Comparison of ENCODE assay signal across 8 cellular contexts in the genomic region with DNA sequence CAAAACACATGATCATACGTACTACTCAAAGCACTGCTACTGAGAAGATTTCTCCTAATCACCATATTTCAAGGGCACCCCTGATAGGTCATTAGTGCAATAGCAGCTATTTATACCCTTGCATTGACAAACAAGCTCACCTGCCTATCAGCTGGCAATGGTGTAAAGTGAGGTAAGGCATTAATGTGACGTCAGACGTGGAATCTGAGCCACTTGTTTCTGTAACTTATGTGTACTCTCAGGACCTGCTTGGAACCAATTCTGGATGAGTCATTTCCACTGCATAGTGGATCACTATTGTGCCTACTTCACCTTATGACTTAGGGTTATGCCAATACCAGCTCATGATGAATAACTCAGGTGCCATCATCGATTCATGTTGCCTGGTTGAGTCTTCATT.
"Had no signal": no experiment of that assay in that cellular context is flagged by ENCODE, and none has a peak within 500 bp of the region (broad histone marks: within the 10 kb centered on the region; RNA-seq: fewer than 3 reads in every experiment).

No MANE protein-coding gene starts in this region.

- ATAC-seq: GM23338, HCT116, K562 had no signal

- H3K4me1 ChIP-seq: HAP-1 had no signal

- H3K4me2 ChIP-seq: GM23338 had no signal

- FAIRE-seq: K562 had no signal

- H2AFZ ChIP-seq: GM23338 had no signal

- H3K4me3 ChIP-seq: GM23338, HAP-1, K562 had no signal

- H3K36me3 ChIP-seq: HAP-1 had no signal

- H3K9me3 ChIP-seq: HAP-1 had no signal

- DNase-seq: H7, HFFc6, IMR-90 had no signal

- H3K27ac ChIP-seq: HL-60 had no signal
